10 cellular contexts compared by ENCODE assay signal in the genomic region with DNA sequence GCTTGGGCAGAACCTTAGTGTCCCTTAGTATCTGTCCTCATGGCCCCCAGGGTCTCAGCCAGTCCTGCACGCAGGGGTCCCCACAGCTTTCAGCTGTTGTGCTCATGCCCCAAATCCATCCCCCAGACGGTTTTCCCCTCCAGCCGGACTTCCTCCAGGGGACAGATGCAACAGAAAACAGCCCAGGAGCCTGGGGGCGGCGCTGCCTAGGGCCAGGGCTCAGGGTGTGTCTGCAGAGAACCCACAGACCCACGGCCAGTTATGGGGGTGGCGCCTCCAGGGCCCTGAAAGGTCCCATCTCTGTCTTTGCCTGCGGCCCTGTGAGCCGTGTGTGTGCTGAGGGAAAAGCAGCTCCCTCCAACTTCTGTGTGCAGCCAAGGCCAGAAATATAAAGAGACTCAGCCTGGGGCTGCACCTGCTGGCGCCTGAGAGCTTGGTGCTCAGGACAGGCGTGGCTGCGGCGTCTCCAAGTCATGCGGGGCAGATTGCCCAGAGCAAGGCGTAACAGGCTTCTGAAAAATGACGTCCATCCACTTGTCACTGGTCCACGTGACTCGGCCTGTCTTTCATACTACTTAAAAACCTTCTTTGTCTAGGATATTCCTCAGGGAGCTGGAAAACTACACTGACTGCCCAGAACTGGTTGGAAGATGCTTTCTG. TPM values are rescaled to one million over a fixed set of nuclear protein-coding genes. Genes with fewer than 3 reads are reported as not detected.
DNase-seq lines count a peak whose midpoint lies in the region; ATAC-seq and TF ChIP-seq lines count a peak whose summit lies in the region.
"Had no signal": no experiment of that assay in that cellular context is flagged by ENCODE, and none has a peak within 500 bp of the region (broad histone marks: within the 10 kb centered on the region; RNA-seq: fewer than 3 reads in every experiment).

No MANE protein-coding gene starts in this region.

- no peak for ATAC-seq in GM19467 (IDR thresholded peaks at IDR 0.05; ENCODE audit: unreplicated experiment)
- no peak for ATAC-seq in activated CD4-positive, CD25-positive, alpha-beta regulatory T cell treated with anti-CD3 and anti-CD28 coated beads, Interleukin-2, amount 50 U/mL, for 24 hours

- H3K27ac ChIP-seq in cingulate gyrus (ENCODE audit: low read depth, low read length) (peak overlapping the region; percentile 25), vagina (no peak overlapping the region)
- H3K27ac ChIP-seq: PC-9 had no signal

- peak; percentile 90 for DNase-seq in Ammon's horn (ENCODE audit: low spot score)
- DNase-seq in NCI-H187 treated with DMSO at 0.1 percent for 48 hours (lab: John Stamatoyannopoulos, UW): peak; percentile 99
- DNase-seq in medulla oblongata (ENCODE audit: extremely low spot score): peak; percentile 93
- DNase-seq in vagina (ENCODE audit: extremely low spot score in 2 of 2): no peak
- no peak for DNase-seq in NK-92 (lab: John Stamatoyannopoulos, UW; ENCODE audit: unreplicated experiment)
- DNase-seq: activated CD4-positive, alpha-beta T cell treated with anti-CD3 and anti-CD28 coated beads for 4 hours had no signal

- H3K4me3 ChIP-seq in vagina: no peak overlapping the region
- H3K4me3 ChIP-seq: PC-9 had no signal

- intact Hi-C loops in vagina (cut with DNase I): no loop called here

- no peaks in the 10 kb centered on the region for H3K9me3 ChIP-seq in vagina

- H3K36me3 ChIP-seq in vagina: peaks cover 0 to 9% of the 10 kb centered on the region in 2 donors

- peaks cover 4% of the 10 kb centered on the region for H3K4me1 ChIP-seq in vagina

- no peak for TF ChIP-seq CTCF in vagina (IDR thresholded peaks at IDR 0.05)

- no peaks in the 10 kb centered on the region for H3K27me3 ChIP-seq in vagina

- TF ChIP-seq POLR2A in vagina (IDR thresholded peaks at IDR 0.05): no peak

RNA-seq across cellular contexts. Expression of a gene that starts 22.1 kb away (rescaled TPM):
- not detected for total RNA-seq in vagina
- total RNA-seq: PC-9 had no signal

RNA-seq across cellular contexts. Expression of a gene that starts 39.1 kb away (rescaled TPM):
- total RNA-seq in vagina: 16.7 TPM
- total RNA-seq: PC-9 had no signal

Comparison
In these comparisons a context has a peak if more than half of its experiments do, and no peak if none do; other contexts are left out.
1. DNase-seq: peak in Ammon's horn (single experiment), NCI-H187 treated with DMSO at 0.1 percent for 48 hours (single experiment) and medulla oblongata (single experiment); none in vagina (0 of 2) and NK-92 (single experiment).